ENCODE assay signal across 20 cellular contexts in the genomic region with DNA sequence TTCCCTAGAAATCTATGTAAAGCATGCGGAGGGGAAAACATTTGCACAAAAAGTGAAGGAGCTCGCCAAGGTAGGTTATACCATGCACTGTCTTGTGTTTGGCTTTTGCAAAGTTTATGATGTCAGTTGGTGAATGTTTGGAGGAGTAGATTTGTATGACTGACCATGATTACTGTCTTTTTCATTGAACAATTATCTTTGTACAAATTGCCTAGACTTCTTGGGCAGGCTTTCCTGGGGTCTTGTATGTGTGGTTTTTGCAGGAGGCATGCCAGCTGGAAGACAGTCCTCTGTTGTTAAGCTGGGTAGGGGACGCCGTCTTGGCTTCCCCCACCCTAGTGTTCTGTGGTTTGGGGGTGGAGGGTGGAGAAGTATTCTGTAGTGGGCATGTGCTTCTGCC.
DNase-seq lines count a peak whose midpoint lies in the region; ATAC-seq and TF ChIP-seq lines count a peak whose summit lies in the region.
"Had no signal": no experiment of that assay in that cellular context is flagged by ENCODE, and none has a peak within 500 bp of the region (broad histone marks: within the 10 kb centered on the region; RNA-seq: fewer than 3 reads in every experiment).

No MANE protein-coding gene starts in this region.

- no peaks in the 10 kb centered on the region for H3K9me3 Mint-ChIP-seq in activated CD8-positive, alpha-beta T cell treated with anti-CD3 and anti-CD28 coated beads for 36 hours
- H3K9me3 Mint-ChIP-seq: stimulated activated naive B cell treated with anti-CD40 and anti-IgM and Interleukin-4, amounts not matched to agents 10 μg/mL and 1 μg/mL and 100 μg/mL, for 72 hours had no signal

- H3K4me2 ChIP-seq in Loucy (ENCODE audit: low read depth, low read length, poor library complexity, severe bottlenecking), result peak overlapping the region; percentile 60

- POLR2A ChIA-PET in activated CD8-positive, alpha-beta T cell treated with anti-CD3 and anti-CD28 coated beads for 36 hours (lab: Charles Lee), result no interaction called here

- no peaks in the 10 kb centered on the region for H3K79me2 ChIP-seq in Loucy (ENCODE audit: insufficient read depth, low read length)

- TF ChIP-seq CTCF in Loucy (conservative IDR thresholded peaks at IDR 0.05; ENCODE audit: low read length) (no peak), ascending aorta (IDR thresholded peaks at IDR 0.05) (no peak)
- TF ChIP-seq CTCF in activated CD8-positive, alpha-beta T cell treated with anti-CD3 and anti-CD28 coated beads for 36 hours (IDR thresholded peaks at IDR 0.05), result no peak

- no peak overlapping the region for H3K27ac Mint-ChIP-seq in activated CD8-positive, alpha-beta T cell treated with anti-CD3 and anti-CD28 coated beads for 36 hours
- H3K27ac Mint-ChIP-seq: activated CD4-positive, alpha-beta T cell treated with anti-CD3 and anti-CD28 coated beads for 36 hours; CD8-positive, alpha-beta memory T cell; stimulated activated naive B cell treated with anti-CD40 and anti-IgM and Interleukin-4, amounts not matched to agents 10 μg/mL and 1 μg/mL and 100 μg/mL, for 72 hours had no signal

- peaks cover 16% of the 10 kb centered on the region for H3K4me1 Mint-ChIP-seq in activated CD8-positive, alpha-beta T cell treated with anti-CD3 and anti-CD28 coated beads for 36 hours (ENCODE audit: low read depth)

- CTCF ChIA-PET in activated CD8-positive, alpha-beta T cell treated with anti-CD3 and anti-CD28 coated beads for 36 hours (lab: Charles Lee), result interaction anchor here (0.5 to 1.7 kb wide), 2 partner anchors 10 to 16 kb away, joined by 3 to 5 read pairs; no protein-coding TSS in a partner anchor

- DNase-seq in iPS DF 6.9 (ENCODE audit: low read depth, low spot score) (no peak), ascending aorta (ENCODE audit: low spot score in 2 of 2) (no peak), NCI-H446 treated with DMSO at 0.1 percent for 48 hours (lab: John Stamatoyannopoulos, UW) (no peak), medulla oblongata (ENCODE audit: extremely low spot score) (no peak)
- no peak for DNase-seq in activated CD8-positive, alpha-beta T cell treated with anti-CD3 and anti-CD28 coated beads for 36 hours
- DNase-seq: activated CD4-positive, alpha-beta T cell treated with anti-CD3 and anti-CD28 coated beads for 36 hours; activated naive CD4-positive, alpha-beta T cell treated with anti-CD3 and anti-CD28 coated beads, Interleukin-2, amount 50 U/mL, for 16 hours; CD8-positive, alpha-beta memory T cell; effector memory CD4-positive, alpha-beta T cell; naive B cell; NCI-H1092 treated with DMSO at 0.1 percent for 48 hours; NCI-H2029; NCI-H510A; posterior cingulate gyrus; stimulated activated naive B cell treated with anti-CD40 and anti-IgM and Interleukin-4, amounts not matched to agents 10 μg/mL and 1 μg/mL and 100 μg/mL, for 72 hours had no signal

- H3K36me3 ChIP-seq in ES-I3 (ENCODE audit: insufficient read depth, low read length), result no peaks in the 10 kb centered on the region
- no peaks in the 10 kb centered on the region for H3K36me3 ChIP-seq in Loucy (ENCODE audit: insufficient read depth, low read length)
- no peaks in the 10 kb centered on the region for H3K36me3 ChIP-seq in iPS DF 6.9 (ENCODE audit: control insufficient read depth, insufficient read depth, low read length)
- no peaks in the 10 kb centered on the region for H3K36me3 ChIP-seq in neuron (ENCODE audit: insufficient read depth, low read length)
- no peaks in the 10 kb centered on the region for H3K36me3 ChIP-seq in ascending aorta
- H3K36me3 ChIP-seq: thoracic aorta had no signal

- H2AFZ ChIP-seq in Loucy (ENCODE audit: low read length) (peak overlapping the region; percentile 87), neuron (ENCODE audit: low read depth, low read length) (no peak overlapping the region)

- peaks cover 61% of the 10 kb centered on the region for H3K27me3 Mint-ChIP-seq in activated CD8-positive, alpha-beta T cell treated with anti-CD3 and anti-CD28 coated beads for 36 hours

- H4K20me1 ChIP-seq in Loucy (ENCODE audit: insufficient read depth, low read length, poor library complexity, severe bottlenecking), result no peaks in the 10 kb centered on the region

- no peak for ATAC-seq in activated CD8-positive, alpha-beta T cell treated with anti-CD3 and anti-CD28 coated beads for 36 hours
- ATAC-seq: activated CD4-positive, alpha-beta T cell treated with anti-CD3 and anti-CD28 coated beads for 36 hours; stimulated activated naive B cell treated with anti-CD40 and anti-IgM and Interleukin-4, amounts not matched to agents 10 μg/mL and 1 μg/mL and 100 μg/mL, for 72 hours had no signal

- H3K4me1 ChIP-seq in ES-I3 (ENCODE audit: insufficient read depth, low read length) (peaks cover 28% of the 10 kb centered on the region), Loucy (ENCODE audit: insufficient read depth, low read length, poor library complexity, severe bottlenecking) (peaks cover 7% of the 10 kb centered on the region), iPS DF 6.9 (ENCODE audit: control insufficient read depth, insufficient read depth, low read length) (peaks cover 9% of the 10 kb centered on the region), neuron (ENCODE audit: insufficient read depth, low read length) (peaks cover 54% of the 10 kb centered on the region), ascending aorta (peaks cover 0 to 5% of the 10 kb centered on the region in 2 donors)

- H3K27me3 ChIP-seq in Loucy (ENCODE audit: insufficient read depth, low read length, poor library complexity, severe bottlenecking) (no peaks in the 10 kb centered on the region), iPS DF 6.9 (ENCODE audit: control insufficient read depth, insufficient read depth, low read length) (no peaks in the 10 kb centered on the region; the same call in 1 of the 2 replicates), neuron (ENCODE audit: insufficient read depth, low read length) (no peaks in the 10 kb centered on the region), ascending aorta (peaks cover 4% of the 10 kb centered on the region)

- no peaks in the 10 kb centered on the region for H3K36me3 Mint-ChIP-seq in activated CD8-positive, alpha-beta T cell treated with anti-CD3 and anti-CD28 coated beads for 36 hours (ENCODE audit: low read depth)
- H3K36me3 Mint-ChIP-seq: CD8-positive, alpha-beta memory T cell; naive B cell; stimulated activated naive B cell treated with anti-CD40 and anti-IgM and Interleukin-4, amounts not matched to agents 10 μg/mL and 1 μg/mL and 100 μg/mL, for 72 hours had no signal

- H3K4me3 ChIP-seq in Loucy (ENCODE audit: low read length, poor library complexity, severe bottlenecking) (peak overlapping the region; percentile 68), iPS DF 6.9 (ENCODE audit: low read length) (peak overlapping the region; percentile 6; the same call in 1 of the 2 replicates), neuron (ENCODE audit: low read length) (peak overlapping the region; percentile 38), ascending aorta (no peak overlapping the region)
- H3K4me3 ChIP-seq: lung, thoracic aorta had no signal

- no CpG with 5 or more reads among the region's 4 CpGs for WGBS in iPS DF 6.9 (ENCODE audit: insufficient coverage, insufficient read length)

- intact Hi-C loops in ascending aorta (cut with DNase I), result no loop called here
- intact Hi-C loops in activated CD8-positive, alpha-beta T cell treated with anti-CD3 and anti-CD28 coated beads for 36 hours (cut with micrococcal nuclease), result no loop called here

- H3K9me2 ChIP-seq in Loucy (replicated peaks; ENCODE audit: low read depth, low read length), result no peaks in the 10 kb centered on the region

- H3K27ac ChIP-seq in iPS DF 6.9 (ENCODE audit: low read length), result no peak overlapping the region
- H3K27ac ChIP-seq in ascending aorta, result no peak overlapping the region
- H3K27ac ChIP-seq: thoracic aorta had no signal

- H3K9me3 ChIP-seq in ES-I3 (ENCODE audit: control insufficient read depth, insufficient read depth, low read length) (no peaks in the 10 kb centered on the region), Loucy (ENCODE audit: insufficient read depth, low read depth, low read length) (no peaks in the 10 kb centered on the region), iPS DF 6.9 (ENCODE audit: control insufficient read depth, insufficient read depth, low read length) (no peaks in the 10 kb centered on the region), neuron (ENCODE audit: low read length) (no peaks in the 10 kb centered on the region), ascending aorta (no peaks in the 10 kb centered on the region)
- H3K9me3 ChIP-seq: thoracic aorta had no signal

- no peak overlapping the region for H3K4me3 Mint-ChIP-seq in activated CD8-positive, alpha-beta T cell treated with anti-CD3 and anti-CD28 coated beads for 36 hours
- H3K4me3 Mint-ChIP-seq: activated CD4-positive, alpha-beta T cell treated with anti-CD3 and anti-CD28 coated beads for 36 hours; naive B cell; stimulated activated naive B cell treated with anti-CD40 and anti-IgM and Interleukin-4, amounts not matched to agents 10 μg/mL and 1 μg/mL and 100 μg/mL, for 72 hours had no signal

- H3K9ac ChIP-seq in ES-I3 (ENCODE audit: low read depth, low read length) (peak overlapping the region; percentile 43; the same call in 1 of the 2 replicates), Loucy (ENCODE audit: low read depth, low read length, poor library complexity, severe bottlenecking) (peak overlapping the region; percentile 12)

- H3F3A ChIP-seq in Loucy (ENCODE audit: low read depth), result no peaks in the 10 kb centered on the region

Comparison
In these comparisons a context has a peak if more than half of its experiments do, and no peak if none do; other contexts are left out.
1. H3K4me3 ChIP-seq: peak in Loucy (single experiment), iPS DF 6.9 (single experiment) and neuron (single experiment); none in ascending aorta (0 of 2).